10 cellular contexts compared by ENCODE assay signal in the genomic region with DNA sequence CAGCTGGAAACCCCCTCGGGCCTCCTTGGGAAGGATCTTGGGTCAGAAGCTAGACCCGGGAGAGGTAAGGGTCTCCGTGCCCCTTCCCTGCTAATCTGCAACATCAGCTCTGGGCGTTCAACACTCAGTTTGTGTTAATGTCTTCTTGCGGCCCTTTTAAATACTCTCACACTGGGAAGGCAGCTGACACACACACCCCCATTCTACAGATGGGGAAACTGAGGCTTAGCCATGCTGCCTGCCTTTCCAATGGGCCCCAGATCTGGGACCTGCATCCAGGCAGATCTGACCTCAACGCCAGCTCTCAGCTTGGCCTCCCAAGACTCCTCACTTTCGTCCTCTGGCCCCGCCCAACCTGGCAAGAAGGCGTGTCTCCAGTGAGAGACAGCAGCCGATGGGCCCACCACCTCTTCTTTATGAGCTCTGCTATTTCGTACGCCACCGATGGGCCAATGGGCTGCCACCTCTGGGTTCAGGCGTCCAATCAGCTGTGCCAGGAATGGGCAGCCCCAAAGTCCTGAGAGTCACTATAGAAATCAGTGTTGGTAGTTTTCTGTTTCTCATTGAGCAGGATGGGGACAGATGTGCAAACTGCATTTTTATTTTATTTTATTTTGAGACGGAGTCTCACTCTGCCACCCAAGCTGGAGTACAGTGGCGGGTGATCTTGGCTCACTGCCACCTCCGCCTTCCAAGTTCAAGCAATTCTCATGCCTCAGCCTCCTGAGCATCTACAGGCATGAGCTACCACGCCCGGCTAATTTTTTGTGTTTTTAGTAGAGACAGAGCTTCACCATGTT. TPM values are rescaled to one million over a fixed set of nuclear protein-coding genes. Genes with fewer than 3 reads are reported as not detected.
DNase-seq lines count a peak whose midpoint lies in the region; ATAC-seq and TF ChIP-seq lines count a peak whose summit lies in the region.
"Had no signal": no experiment of that assay in that cellular context is flagged by ENCODE, and none has a peak within 500 bp of the region (broad histone marks: within the 10 kb centered on the region; RNA-seq: fewer than 3 reads in every experiment).

No MANE protein-coding gene starts in this region.

- TF ChIP-seq CTCF in WERI-Rb-1 (IDR thresholded peaks at IDR 0.05; ENCODE audit: low read depth, low read length) (no peak), stomach (IDR thresholded peaks at IDR 0.05) (no peak), tibial nerve (IDR thresholded peaks at IDR 0.05) (no peak)

- H3K4me3 Mint-ChIP-seq in T-helper 1 cell treated with Interleukin-12 subunit alpha and Interleukin-12 subunit beta and Interleukin-4 antibody, amounts not matched to agents 30 μg/mL and 1 μg/mL, for 36 hours, result peak overlapping the region; percentile 44

- peaks cover 31% of the 10 kb centered on the region for H3K36me3 ChIP-seq in WERI-Rb-1
- peaks cover 15 to 48% (median 31%) of the 10 kb centered on the region in 4 donors for H3K36me3 ChIP-seq in stomach
- H3K36me3 ChIP-seq in tibial nerve, result peaks cover 0 to 26% (median 0%) of the 10 kb centered on the region in 3 donors

- TF ChIP-seq POLR2A in stomach (IDR thresholded peaks at IDR 0.05) (no peak), tibial nerve (IDR thresholded peaks at IDR 0.05) (no peak)

- H3K9me3 ChIP-seq in WERI-Rb-1 (ENCODE audit: severe bottlenecking) (no peaks in the 10 kb centered on the region), stomach (no peaks in the 10 kb centered on the region), tibial nerve (no peaks in the 10 kb centered on the region)

- TF ChIP-seq EP300 in stomach (IDR thresholded peaks at IDR 0.05) (no peak), tibial nerve (IDR thresholded peaks at IDR 0.05) (no peak)

- H3K4me1 Mint-ChIP-seq in T-helper 1 cell treated with Interleukin-12 subunit alpha and Interleukin-12 subunit beta and Interleukin-4 antibody, amounts not matched to agents 30 μg/mL and 1 μg/mL, for 36 hours (ENCODE audit: low read depth), result peaks cover 70% of the 10 kb centered on the region

- H3K36me3 Mint-ChIP-seq in T-helper 1 cell treated with Interleukin-12 subunit alpha and Interleukin-12 subunit beta and Interleukin-4 antibody, amounts not matched to agents 30 μg/mL and 1 μg/mL, for 36 hours (ENCODE audit: low read depth), result peaks cover 46% of the 10 kb centered on the region

- ATAC-seq in HG02970 (IDR thresholded peaks at IDR 0.05; ENCODE audit: low FRiP score, unreplicated experiment), result no peak

- H3K27ac Mint-ChIP-seq in T-helper 1 cell treated with Interleukin-12 subunit alpha and Interleukin-12 subunit beta and Interleukin-4 antibody, amounts not matched to agents 30 μg/mL and 1 μg/mL, for 36 hours, result peak overlapping the region; percentile 94

- DNase-seq in T-helper 1 cell, result no peak
- DNase-seq in WERI-Rb-1, result no peak
- DNase-seq in glomerular visceral epithelial cell (ENCODE audit: extremely low spot score), result peak; percentile 41
- DNase-seq in stomach, result peak; percentile 44
- DNase-seq in pons (ENCODE audit: low spot score), result no peak
- DNase-seq in tibial nerve (ENCODE audit: low spot score in 2 of 2), result no peak
- DNase-seq: activated effector memory CD4-positive, alpha-beta T cell treated with anti-CD3 and anti-CD28 coated beads, Interleukin-2, amount 50 U/mL, for 16 hours; NCI-H1436 had no signal

- H3K27me3 ChIP-seq in WERI-Rb-1 (ENCODE audit: insufficient read depth, low read depth, severe bottlenecking) (no peaks in the 10 kb centered on the region), stomach (no peaks in the 10 kb centered on the region), tibial nerve (no peaks in the 10 kb centered on the region)

- WGBS in stomach, 5 donors, result 79 to 83% (median 80%) methylated on average over 19 of the region's 19 CpGs
- 76 to 78% methylated on average over 19 of the region's 19 CpGs for WGBS in tibial nerve, 2 donors

- no peaks in the 10 kb centered on the region for H3K27me3 Mint-ChIP-seq in T-helper 1 cell treated with Interleukin-12 subunit alpha and Interleukin-12 subunit beta and Interleukin-4 antibody, amounts not matched to agents 30 μg/mL and 1 μg/mL, for 36 hours (ENCODE audit: low read depth)

- H3K27ac ChIP-seq in WERI-Rb-1 (peak overlapping the region; percentile 58), stomach (peak overlapping the region; percentile 16 to 86 (median 81)), tibial nerve (peak overlapping the region in 2 of 4 donors; percentile 40 to 48)

- H3K4me1 ChIP-seq in stomach (peaks cover 63 to 90% (median 77%) of the 10 kb centered on the region in 4 donors), tibial nerve (peaks cover 0 to 65% (median 31%) of the 10 kb centered on the region in 4 donors)

- H3K4me3 ChIP-seq in WERI-Rb-1 (ENCODE audit: low read depth, low read length) (no peak overlapping the region), stomach (no peak overlapping the region), tibial nerve (no peak overlapping the region)

- peaks cover 7% of the 10 kb centered on the region for H3K9me3 Mint-ChIP-seq in T-helper 1 cell treated with Interleukin-12 subunit alpha and Interleukin-12 subunit beta and Interleukin-4 antibody, amounts not matched to agents 30 μg/mL and 1 μg/mL, for 36 hours

- intact Hi-C loops in stomach (cut with DNase I; ENCODE audit: low total_unique reads), result no loop called here

RNA-seq across cellular contexts. Expression of gene DNM2, which starts 43.8 kb away (rescaled TPM):
- 100 to 1,000 TPM; 270 to 541 (median 289) TPM for total RNA-seq in stomach
- 100 to 1,000 TPM in 1 of 3 donors, 10 to 100 TPM in 2; 77.8 to 130 (median 83.6) TPM for polyA plus RNA-seq in stomach
- total RNA-seq in tibial nerve, result 100 to 1,000 TPM in 3 of 4 donors, 10 to 100 TPM in 1; 99.4 to 220 (median 140) TPM

Comparison
In these comparisons a context has a peak if more than half of its experiments do, and no peak if none do; other contexts are left out.
1. DNase-seq: peak in glomerular visceral epithelial cell (single experiment) and stomach (single experiment); none in T-helper 1 cell (0 of 5), WERI-Rb-1 (single experiment), pons (single experiment) and tibial nerve (0 of 2).